Comparison of ENCODE assay signal across 1 cellular context in genomic region chr17:9360610-9361571, GRCh38.
TF ChIP-seq lines count a peak whose summit lies in the region.

No MANE protein-coding gene starts in this region.

TF ChIP-seq in HepG2, 621 proteins besides CTCF, POLR2A, EP300 and RAD21 (continued from another document):
- TF ChIP-seq ARID5B (CRISPR knock-in tag; IDR thresholded peaks at IDR 0.05), result peak; percentile 81
- TF ChIP-seq HMG20A (CRISPR knock-in tag; IDR thresholded peaks at IDR 0.05; ENCODE audit: borderline replicate concordance), result 0 out of 2 replicates have a peak, but pooled peaks have one; percentile 40
- TF ChIP-seq ZNF576 (CRISPR knock-in tag; IDR thresholded peaks at IDR 0.05), result no peak
- TF ChIP-seq TCF7 (IDR thresholded peaks at IDR 0.05; ENCODE audit: low read depth), result no peak
- TF ChIP-seq SOX5 (CRISPR knock-in tag; IDR thresholded peaks at IDR 0.05; ENCODE audit: borderline replicate concordance), result peak; percentile 28; the same call in 1 of the 2 replicates
- TF ChIP-seq HNRNPUL1 (IDR thresholded peaks at IDR 0.05; ENCODE audit: low read depth, low read length), result no peak
- peak; percentile 14; the same call in 1 of the 2 replicates for TF ChIP-seq TARDBP (CRISPR knock-in tag; IDR thresholded peaks at IDR 0.05)
- TF ChIP-seq DPF2 (CRISPR knock-in tag; IDR thresholded peaks at IDR 0.05; ENCODE audit: borderline replicate concordance, low read depth), result no peak
- no peak for TF ChIP-seq HIVEP1 (CRISPR knock-in tag; IDR thresholded peaks at IDR 0.05)
- no peak for TF ChIP-seq ZNF414 (CRISPR knock-in tag; IDR thresholded peaks at IDR 0.05)
- no peak for TF ChIP-seq ZNF484 (CRISPR knock-in tag; IDR thresholded peaks at IDR 0.05; ENCODE audit: borderline replicate concordance, low read depth)
- TF ChIP-seq SP5 (CRISPR knock-in tag; IDR thresholded peaks at IDR 0.05; ENCODE audit: borderline replicate concordance, low read depth), result 0 out of 2 replicates have a peak, but pooled peaks have one; percentile 19
- no peak for TF ChIP-seq ZNF777 (CRISPR knock-in tag; IDR thresholded peaks at IDR 0.05)
TF ChIP-seq in HepG2: peak in this region for 53.
